ENCODE assay signal across 25 cellular contexts in genomic region chr5:66904189-66904588, GRCh38.
DNase-seq lines count a peak whose midpoint lies in the region; ATAC-seq, FAIRE-seq and TF ChIP-seq lines count a peak whose summit lies in the region.
"Had no signal": no experiment of that assay in that cellular context is flagged by ENCODE, and none has a peak within 500 bp of the region (broad histone marks: within the 10 kb centered on the region; RNA-seq: fewer than 3 reads in every experiment).

No MANE protein-coding gene starts in this region.

- H3K79me2 ChIP-seq in H1 (ENCODE audit: control insufficient read depth in 1 of 2, insufficient read depth in 2 of 2, low read length in 2 of 2): no peaks in the 10 kb centered on the region

- DNase-seq in NCI-H1417 (lab: John Stamatoyannopoulos, UW): peak; percentile 5 to 55 (median 32)
- no peak for DNase-seq in NCI-H1417 treated with DMSO at 0.1 percent for 48 hours (lab: John Stamatoyannopoulos, UW)
- peak; percentile 29 for DNase-seq in NCI-H146 (lab: John Stamatoyannopoulos, UW)
- peak in 1 of 2 experiments; percentile 19 for DNase-seq in H1 (ENCODE audit: low read depth in 1 of 2, low spot score in 2 of 2)
- peak in 1 of 3 donors; percentile 10 for DNase-seq in mucosa of descending colon
- DNase-seq in neuronal stem cell (ENCODE audit: low spot score): no peak
- no peak for DNase-seq in erythroblast (lab: John Stamatoyannopoulos, UW)
- no peak for DNase-seq in GM19240 (ENCODE audit: insufficient read length, low spot score)
- DNase-seq: CD8-positive, alpha-beta memory T cell; DMS79 treated with DMSO at 0.1 percent for 48 hours; foreskin fibroblast; hippocampal formation; Kasumi-1; mesenchymal stem cell; naive thymus-derived CD4-positive, alpha-beta T cell; NCI-H446; NK-92 treated with Interleukin-12 subunit alpha and Interleukin-12 subunit beta, amount 100 ng/mL, for 24 hours; ovary; Peyer's patch; right lobe of liver; SK-N-SH; stomach had no signal

- H3K4me1 ChIP-seq in H1 (replicated peaks in 1 of 4; ENCODE audit: control insufficient read depth in 3 of 4, insufficient read depth in 4 of 4, low read length in 3 of 4) (peaks cover 6 to 10% (median 7%) of the 10 kb centered on the region in 4 experiments), mucosa of descending colon (ENCODE audit: low read depth) (peaks cover 2% of the 10 kb centered on the region), neuronal stem cell (ENCODE audit: control insufficient read depth in 2 of 2, insufficient read depth in 1 of 2, low read depth in 1 of 2, low read length in 2 of 2) (peaks cover 0 to 6% of the 10 kb centered on the region in 2 donors)
- H3K4me1 ChIP-seq: Peyer's patch, right lobe of liver, stomach, tibial nerve had no signal

- no peak overlapping the region for H3K9ac ChIP-seq in H1 (replicated peaks in 1 of 4; ENCODE audit: extremely low read depth in 1 of 4, low read depth in 3 of 4, low read length in 3 of 4)
- no peak overlapping the region for H3K9ac ChIP-seq in neuronal stem cell (ENCODE audit: low read depth, low read length, poor library complexity)
- H3K9ac ChIP-seq: SK-N-SH had no signal

- H2BK120ac ChIP-seq in H1 (replicated peaks; ENCODE audit: low read depth, low read length) (no peak overlapping the region), neuronal stem cell (ENCODE audit: low read depth, low read length) (no peak overlapping the region)

- H4K5ac ChIP-seq in H1 (ENCODE audit: insufficient read length, low read depth, low read length): no peak overlapping the region

- H3K4ac ChIP-seq in H1 (replicated peaks; ENCODE audit: insufficient read length, low read depth, low read length) (no peak overlapping the region), neuronal stem cell (ENCODE audit: low read length) (no peak overlapping the region)

- no peak overlapping the region for H3K27ac ChIP-seq in H1 (ENCODE audit: low read depth, low read length)
- H3K27ac ChIP-seq in neuronal stem cell (replicated peaks; ENCODE audit: low read length): no peak overlapping the region
- H3K27ac ChIP-seq: ovary, Peyer's patch, right lobe of liver, stomach, tibial nerve had no signal

- no peak overlapping the region for H2BK20ac ChIP-seq in H1 (ENCODE audit: low read length)

- H4K8ac ChIP-seq in H1 (ENCODE audit: extremely low read depth, insufficient read depth, low read length): no peak overlapping the region
- H4K8ac ChIP-seq in neuronal stem cell (ENCODE audit: low read depth, low read length): no peak overlapping the region

- H3K14ac ChIP-seq in H1 (ENCODE audit: insufficient read length): no peak overlapping the region
- H3K14ac ChIP-seq in neuronal stem cell (ENCODE audit: low read length): no peak overlapping the region

- H3K9me3 ChIP-seq in H1 (ENCODE audit: insufficient read depth in 2 of 2, low read depth in 1 of 2, low read length in 1 of 2) (0 out of 4 replicates have a peak, but pooled peaks cover 0 to 2% of the 10 kb centered on the region in 2 experiments), mucosa of descending colon (no peaks in the 10 kb centered on the region), neuronal stem cell (replicated peaks in 1 of 2; ENCODE audit: control insufficient read depth in 2 of 2, insufficient read depth in 1 of 2, low read depth in 1 of 2, low read length in 2 of 2) (no peaks in the 10 kb centered on the region)
- H3K9me3 ChIP-seq: ovary, Peyer's patch, right lobe of liver, SK-N-SH, stomach, tibial nerve had no signal

- H3K4me2 ChIP-seq in H1 (ENCODE audit: insufficient read depth in 1 of 2, low read depth in 2 of 2, low read length in 2 of 2) (peak overlapping the region; percentile 20 to 60; a peak in 3 of 4 replicates), neuronal stem cell (ENCODE audit: insufficient read depth, low read length, poor library complexity, severe bottlenecking) (no peak overlapping the region)
- H3K4me2 ChIP-seq: SK-N-SH had no signal

- TF ChIP-seq POLR2A in H1 (IDR thresholded peaks at IDR 0.05; ENCODE audit: control extremely low read depth in 1 of 2, low read depth in 2 of 2, low read length in 2 of 2) (no peak), erythroblast (IDR thresholded peaks at IDR 0.05; ENCODE audit: low read length) (no peak)

- TF ChIP-seq CTCF in H1 (IDR thresholded peaks at IDR 0.05; ENCODE audit: control extremely low read depth in 1 of 3, insufficient read depth in 1 of 3, low read depth in 1 of 3, low read length in 3 of 3) (no peak), mucosa of descending colon (IDR thresholded peaks at IDR 0.05) (no peak)

- no peak overlapping the region for H2AFZ ChIP-seq in H1 (ENCODE audit: low read length)
- H2AFZ ChIP-seq in neuronal stem cell (ENCODE audit: low read length): no peak overlapping the region

- intact Hi-C loops in mucosa of descending colon (cut with DNase I, micrococcal nuclease): no loop called here

- FAIRE-seq in H1 (lab: Jason Lieb, UNC): peak; percentile 52
- FAIRE-seq: A204.1, GM12892 had no signal

- TF ChIP-seq EP300 in H1 (IDR thresholded peaks at IDR 0.05; ENCODE audit: borderline replicate concordance in 1 of 2, low read depth in 2 of 2, low read length in 2 of 2): peak in 1 of 2 experiments; percentile 81; a peak in 1 of 3 replicates

- WGBS in H1 (ENCODE audit: extremely low coverage in 1 of 2, insufficient coverage in 1 of 2, insufficient read length in 1 of 2, insufficient replicate concordance in 2 of 2, low coverage in 1 of 2, low lambda C conversion rate in 2 of 2, missing lambda C conversion rate in 1 of 2), 2 experiments: 5% methylated on average over 3 of the region's 3 CpGs; no CpG with 5 or more reads in 1 of the 2 experiments
- WGBS in neuronal stem cell (ENCODE audit: extremely low coverage in 2 of 2, insufficient read length in 2 of 2, insufficient replicate concordance in 1 of 2), 2 donors: no CpG with 5 or more reads among the region's 3 CpGs

- H3K36me3 ChIP-seq in H1 (ENCODE audit: control insufficient read depth in 2 of 4, insufficient read depth in 4 of 4, low read length in 3 of 4) (no peaks in the 10 kb centered on the region), mucosa of descending colon (ENCODE audit: low read depth) (no peaks in the 10 kb centered on the region), neuronal stem cell (replicated peaks in 1 of 2; ENCODE audit: control insufficient read depth in 2 of 2, insufficient read depth in 2 of 2, low read length in 2 of 2) (no peaks in the 10 kb centered on the region)
- H3K36me3 ChIP-seq: ovary, Peyer's patch, right lobe of liver, stomach, tibial nerve had no signal

- H2BK12ac ChIP-seq in H1 (ENCODE audit: low read depth, low read length): no peak overlapping the region
- no peak overlapping the region for H2BK12ac ChIP-seq in neuronal stem cell (ENCODE audit: low read length)

- CTCF ChIA-PET in H1 (lab: Charles Lee; ENCODE audit: partially characterized antibody): interaction anchor here (1.2 to 1.7 kb wide), 2 partner anchors 10 to 243 kb away, joined by 3 to 5 read pairs; no protein-coding TSS in a partner anchor

- H4K91ac ChIP-seq in H1 (replicated peaks; ENCODE audit: insufficient read length, low read length): no peak overlapping the region
- H4K91ac ChIP-seq in neuronal stem cell (ENCODE audit: low read depth, low read length, poor library complexity): no peak overlapping the region

- H3K27me3 ChIP-seq in H1 (replicated peaks in 1 of 4; ENCODE audit: control insufficient read depth in 3 of 4, extremely low read depth in 1 of 4, insufficient read depth in 3 of 4, low read length in 3 of 4) (peaks cover 13 to 69% (median 54%) of the 10 kb centered on the region in 4 experiments), neuronal stem cell (ENCODE audit: control insufficient read depth in 3 of 3, insufficient read depth in 3 of 3, low read depth in 1 of 3, low read length in 3 of 3) (no peaks in the 10 kb centered on the region)
- H3K27me3 ChIP-seq: ovary, Peyer's patch, right lobe of liver, stomach, tibial nerve had no signal

- H3K23ac ChIP-seq in H1 (ENCODE audit: insufficient read length): no peak overlapping the region
- H3K23ac ChIP-seq in neuronal stem cell (ENCODE audit: low read depth, low read length, poor library complexity): no peak overlapping the region

- peaks cover 2 to 7% of the 10 kb centered on the region in 2 experiments for H4K20me1 ChIP-seq in H1 (replicated peaks in 1 of 2; ENCODE audit: control insufficient read depth in 1 of 2, insufficient read depth in 2 of 2, low read length in 2 of 2)

- no peak overlapping the region for H2BK5ac ChIP-seq in H1 (ENCODE audit: low read depth, low read length)
- no peak overlapping the region for H2BK5ac ChIP-seq in neuronal stem cell (ENCODE audit: low read length)

- H2BK15ac ChIP-seq in H1 (ENCODE audit: low read length) (no peak overlapping the region), neuronal stem cell (ENCODE audit: low read length) (no peak overlapping the region)

- POLR2A ChIA-PET in H1 (lab: Charles Lee; ENCODE audit: partially characterized antibody): interaction anchor here (0.9 kb wide), 1 partner anchor 11 kb away, joined by 3 read pairs; no protein-coding TSS in a partner anchor

- TF ChIP-seq RAD21 in H1 (IDR thresholded peaks at IDR 0.05 in 1 of 2, conservative IDR thresholded peaks at IDR 0.05 in 1 of 2; ENCODE audit: low read depth in 2 of 2, low read length in 2 of 2): no peak

- H3K4me3 ChIP-seq in H1 (ENCODE audit: extremely low read depth in 1 of 4, insufficient read depth in 2 of 4, low read depth in 3 of 4, low read length in 4 of 4): peak overlapping the region in 1 of 4 experiments; percentile 44; a peak in 1 of 8 replicates
- no peak overlapping the region for H3K4me3 ChIP-seq in mucosa of descending colon
- H3K4me3 ChIP-seq in neuronal stem cell (ENCODE audit: low read length in 2 of 2): no peak overlapping the region
- H3K4me3 ChIP-seq: ovary, Peyer's patch, right lobe of liver, stomach, tibial nerve had no signal

- H3K79me1 ChIP-seq in H1 (ENCODE audit: low read depth, low read length) (no peaks in the 10 kb centered on the region), neuronal stem cell (ENCODE audit: low read depth, low read length) (no peaks in the 10 kb centered on the region)

- no peaks in the 10 kb centered on the region for H3K23me2 ChIP-seq in H1 (ENCODE audit: low read depth, low read length)

- no peak overlapping the region for H3K18ac ChIP-seq in H1 (ENCODE audit: extremely low read depth, low read length)
- no peak overlapping the region for H3K18ac ChIP-seq in neuronal stem cell (ENCODE audit: low read length)

- H2AK5ac ChIP-seq in H1 (ENCODE audit: low read depth, low read length): no peak overlapping the region
- no peak overlapping the region for H2AK5ac ChIP-seq in neuronal stem cell (ENCODE audit: low read depth, low read length)

- peak; percentile 72 for ATAC-seq in mucosa of descending colon
- ATAC-seq: naive thymus-derived CD4-positive, alpha-beta T cell; right lobe of liver had no signal

- no peak overlapping the region for H3K56ac ChIP-seq in H1 (replicated peaks; ENCODE audit: insufficient read length, low read depth, low read length)

TF ChIP-seq in H1, 55 proteins besides CTCF, POLR2A, EP300 and RAD21 (continues in another document):
- TF ChIP-seq BCL11A (IDR thresholded peaks at IDR 0.05; ENCODE audit: low read depth in 2 of 2, low read length in 2 of 2) (peak; percentile 31 to 86), BRCA1 (IDR thresholded peaks at IDR 0.05; ENCODE audit: low read depth, low read length) (no peak), HDAC6 (IDR thresholded peaks at IDR 0.05; ENCODE audit: low read depth, low read length) (no peak), GTF2F1 (IDR thresholded peaks at IDR 0.05; ENCODE audit: borderline replicate concordance, low read depth, low read length) (no peak)

Comparison
In these comparisons a context has a peak if more than half of its experiments do, and no peak if none do; other contexts are left out.
1. DNase-seq: peak in NCI-H1417 (3 of 3) and NCI-H146 (single experiment); none in NCI-H1417 treated with DMSO at 0.1 percent for 48 hours (single experiment), neuronal stem cell (single experiment), erythroblast (0 of 2) and GM19240 (single experiment).